In genomic region chr22:32618461-32619140, GRCh38 we compare ENCODE assay signal across 14 cellular contexts.
DNase-seq lines count a peak whose midpoint lies in the region; ATAC-seq and TF ChIP-seq lines count a peak whose summit lies in the region.
"Had no signal": no experiment of that assay in that cellular context is flagged by ENCODE, and none has a peak within 500 bp of the region (broad histone marks: within the 10 kb centered on the region; RNA-seq: fewer than 3 reads in every experiment).

No MANE protein-coding gene starts in this region.

- H3K27me3 ChIP-seq in colonic mucosa, result no peaks in the 10 kb centered on the region
- no peaks in the 10 kb centered on the region for H3K27me3 ChIP-seq in psoas muscle (ENCODE audit: insufficient read depth in 3 of 3, low read length in 2 of 3)
- H3K27me3 ChIP-seq: dorsolateral prefrontal cortex had no signal

- H3K4me3 ChIP-seq in colonic mucosa, result no peak overlapping the region
- H3K4me3 ChIP-seq in psoas muscle, result no peak overlapping the region
- no peak overlapping the region for H3K4me3 ChIP-seq in urinary bladder (ENCODE audit: low read depth, low read length)
- H3K4me3 ChIP-seq: dorsolateral prefrontal cortex had no signal

- H3K4me1 ChIP-seq in colonic mucosa (no peaks in the 10 kb centered on the region), psoas muscle (no peaks in the 10 kb centered on the region), urinary bladder (ENCODE audit: insufficient read depth) (no peaks in the 10 kb centered on the region)

- TF ChIP-seq CTCF in colonic mucosa (IDR thresholded peaks at IDR 0.05) (no peak), psoas muscle (IDR thresholded peaks at IDR 0.05) (no peak)

- H3K9me3 ChIP-seq in colonic mucosa, result no peaks in the 10 kb centered on the region
- H3K9me3 ChIP-seq in psoas muscle, result no peaks in the 10 kb centered on the region

- DNase-seq in colonic mucosa (peak; percentile 31), left lobe of liver (ENCODE audit: low spot score) (peak; percentile 71), psoas muscle (peak; percentile 48 to 77), NCI-H1105 treated with DMSO at 0.1 percent for 48 hours (lab: John Stamatoyannopoulos, UW) (no peak), NCI-H1930 (lab: John Stamatoyannopoulos, UW) (no peak), GM19240 (ENCODE audit: insufficient read length, low spot score) (no peak)
- DNase-seq: activated CD4-positive, alpha-beta T cell treated with anti-CD3 and anti-CD28 coated beads for 48 hours; activated T-cell treated with anti-CD3 and anti-CD28 coated beads, Interleukin-2, amount 50 U/mL, for 72 hours; DMS53; HCEC 1CT; naive B cell; NCI-H774 had no signal

- WGBS in psoas muscle, 3 donors, result 20 to 53% (median 46%) methylated on average over 3 of the region's 3 CpGs
- WGBS in urinary bladder, result 27% methylated on average over 3 of the region's 3 CpGs

- no peaks in the 10 kb centered on the region for H3K36me3 ChIP-seq in colonic mucosa
- H3K36me3 ChIP-seq in psoas muscle (ENCODE audit: insufficient read depth in 1 of 2, low read depth in 1 of 2), result no peaks in the 10 kb centered on the region
- no peaks in the 10 kb centered on the region for H3K36me3 ChIP-seq in urinary bladder (ENCODE audit: insufficient read depth)

- peak overlapping the region in 1 of 2 donors; percentile 7 for H3K9ac ChIP-seq in colonic mucosa (ENCODE audit: low read depth in 2 of 2, low read length in 2 of 2)

- ATAC-seq in left lobe of liver (peak; percentile 77), psoas muscle (peak in 3 of 4 donors; percentile 31 to 66 (median 45))
- ATAC-seq: activated T-cell treated with anti-CD3 and anti-CD28 coated beads, Interleukin-2, amount 50 U/mL, for 72 hours had no signal

- intact Hi-C loops in colonic mucosa (cut with DNase I), result no loop called here
- intact Hi-C loops in psoas muscle (cut with DNase I), result no loop called here

- peak overlapping the region; percentile 50 for H3K27ac ChIP-seq in colonic mucosa
- H3K27ac ChIP-seq in psoas muscle, result peak overlapping the region; percentile 57
- H3K27ac ChIP-seq in urinary bladder (ENCODE audit: low read depth), result peak overlapping the region; percentile 95

Comparison
In these comparisons a context has a peak if more than half of its experiments do, and no peak if none do; other contexts are left out.
1. DNase-seq: peak in colonic mucosa (single experiment), left lobe of liver (single experiment) and psoas muscle (2 of 2); none in NCI-H1105 treated with DMSO at 0.1 percent for 48 hours (single experiment), NCI-H1930 (0 of 2) and GM19240 (single experiment).
2. Peak in every context shown above with its lines, with median percentiles within 50 percentile points of each other: H3K27ac ChIP-seq.